ENCODE assay signal across 10 cellular contexts in genomic region chr1:154321609-154321934, GRCh38. TPM values are rescaled to one million over a fixed set of nuclear protein-coding genes. Genes with fewer than 3 reads are reported as not detected.
"Had no signal": no experiment of that assay in that cellular context is flagged by ENCODE, and none has a peak within 500 bp of the region (broad histone marks: within the 10 kb centered on the region; RNA-seq: fewer than 3 reads in every experiment).

No MANE protein-coding gene starts in this region.

RNA-seq across cellular contexts. Expression of gene AQP10, which starts 0.7 kb away (rescaled TPM):
- total RNA-seq: occipital lobe, osteoblast, right atrium auricular region, sciatic nerve, smooth muscle cell, transverse colon, ureter, vagina had no signal
- polyA plus RNA-seq: naive thymus-derived CD4-positive, alpha-beta T cell; neural cell had no signal
